Comparison of ENCODE assay signal across 22 cellular contexts in the genomic region with DNA sequence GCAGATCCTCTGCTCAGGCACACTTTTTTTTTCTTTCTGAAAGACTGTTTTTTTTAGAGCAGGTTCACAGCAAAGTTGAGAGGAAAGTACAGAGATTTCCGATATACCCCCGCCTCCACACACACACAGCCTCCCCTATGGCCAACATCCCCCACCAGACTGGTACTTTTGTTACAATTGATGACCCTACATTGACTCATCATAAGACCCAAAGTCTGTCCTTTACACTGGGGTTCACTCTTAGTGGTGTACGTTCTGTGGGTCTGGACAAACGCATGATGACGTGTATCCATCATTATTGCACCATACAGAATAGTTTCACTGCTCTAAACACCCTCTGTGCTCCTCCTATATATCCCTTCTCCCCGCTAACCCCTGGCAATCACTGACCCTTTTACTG.
DNase-seq lines count a peak whose midpoint lies in the region; ATAC-seq and TF ChIP-seq lines count a peak whose summit lies in the region.
"Had no signal": no experiment of that assay in that cellular context is flagged by ENCODE, and none has a peak within 500 bp of the region (broad histone marks: within the 10 kb centered on the region; RNA-seq: fewer than 3 reads in every experiment).

No MANE protein-coding gene starts in this region.

- no peak overlapping the region for H2BK5ac ChIP-seq in neuronal stem cell (ENCODE audit: low read length)

- ATAC-seq in stimulated activated memory B cell treated with anti-CD40 and anti-IgM and Interleukin-4, amounts not matched to agents 10 μg/mL and 1 μg/mL and 100 μg/mL, for 72 hours, result no peak
- ATAC-seq: HCT116, psoas muscle had no signal

- H2BK12ac ChIP-seq in neuronal stem cell (ENCODE audit: low read length), result no peak overlapping the region

- H3K36me3 Mint-ChIP-seq in activated CD4-positive, alpha-beta T cell treated with anti-CD3 and anti-CD28 coated beads, Interleukin-2, amount 10 ng/mL, durations not matched to agents 24 days and 14 days (ENCODE audit: low read depth), result peaks cover 4% of the 10 kb centered on the region
- H3K36me3 Mint-ChIP-seq in activated T-helper 1 cell treated with anti-CD3 and anti-CD28 coated beads, Interleukin-12 subunit alpha, Interleukin-12 subunit beta, Interleukin-2, Interleukin-4 antibody, amounts not matched to agents 30 ng/mL and 10 ng/mL and 1 ng/mL, durations not matched to agents 14 hours and 24 hours and 36 hours (ENCODE audit: low read depth), result peaks cover 1% of the 10 kb centered on the region
- no peaks in the 10 kb centered on the region for H3K36me3 Mint-ChIP-seq in stimulated activated memory B cell treated with anti-CD40 and anti-IgM and Interleukin-4, amounts not matched to agents 10 μg/mL and 1 μg/mL and 100 μg/mL, for 72 hours
- H3K36me3 Mint-ChIP-seq in Caco-2 (ENCODE audit: insufficient read depth, unreplicated experiment), result no peaks in the 10 kb centered on the region

- no peak overlapping the region for H2BK120ac ChIP-seq in neuronal stem cell (ENCODE audit: low read depth, low read length)

- no peak overlapping the region for H2AK5ac ChIP-seq in neuronal stem cell (ENCODE audit: low read depth, low read length)

- no peak overlapping the region for H3K9ac ChIP-seq in neuronal stem cell (ENCODE audit: low read depth, low read length, poor library complexity)

- no peak overlapping the region for H4K8ac ChIP-seq in neuronal stem cell (ENCODE audit: low read depth, low read length)

- no peak overlapping the region for H3K23ac ChIP-seq in neuronal stem cell (ENCODE audit: low read depth, low read length, poor library complexity)

- no TSS peak for BruUV-seq in Caco-2 (replicated peaks; lab: Mats Ljungman, UMichigan)

- H3K27ac Mint-ChIP-seq in activated CD4-positive, alpha-beta T cell treated with anti-CD3 and anti-CD28 coated beads, Interleukin-2, amount 10 ng/mL, durations not matched to agents 24 days and 14 days, result peak overlapping the region; percentile 66
- H3K27ac Mint-ChIP-seq in activated T-helper 1 cell treated with anti-CD3 and anti-CD28 coated beads, Interleukin-12 subunit alpha, Interleukin-12 subunit beta, Interleukin-2, Interleukin-4 antibody, amounts not matched to agents 30 ng/mL and 10 ng/mL and 1 ng/mL, durations not matched to agents 14 hours and 24 hours and 36 hours, result peak overlapping the region; percentile 30
- no peak overlapping the region for H3K27ac Mint-ChIP-seq in stimulated activated memory B cell treated with anti-CD40 and anti-IgM and Interleukin-4, amounts not matched to agents 10 μg/mL and 1 μg/mL and 100 μg/mL, for 72 hours
- H3K27ac Mint-ChIP-seq in Caco-2 (ENCODE audit: unreplicated experiment), result no peak overlapping the region

- intact Hi-C loops in activated CD4-positive, alpha-beta T cell treated with anti-CD3 and anti-CD28 coated beads, Interleukin-2, amount 10 ng/mL, durations not matched to agents 24 days and 14 days (cut with micrococcal nuclease), result loop anchor here (1.0 kb wide), 1 partner anchor 22 kb away; no protein-coding TSS in a partner anchor
- intact Hi-C loops in activated T-helper 1 cell treated with anti-CD3 and anti-CD28 coated beads, Interleukin-12 subunit alpha, Interleukin-12 subunit beta, Interleukin-2, Interleukin-4 antibody, amounts not matched to agents 30 ng/mL and 10 ng/mL and 1 ng/mL, durations not matched to agents 14 hours and 24 hours and 36 hours (cut with micrococcal nuclease), result no loop called here
- intact Hi-C loops in Caco-2 (cut with micrococcal nuclease; ENCODE audit: unreplicated experiment), result no loop called here

- H3K18ac ChIP-seq in neuronal stem cell (ENCODE audit: low read length), result no peak overlapping the region

- H3K4me2 ChIP-seq in neuronal stem cell (ENCODE audit: insufficient read depth, low read length, poor library complexity, severe bottlenecking), result no peak overlapping the region

- no peak overlapping the region for H2AFZ ChIP-seq in neuronal stem cell (ENCODE audit: low read length)

- no peak overlapping the region for H3K4ac ChIP-seq in neuronal stem cell (ENCODE audit: low read length)

- CTCF ChIA-PET in Caco-2 (lab: Charles Lee), result no interaction called here

- no CpG with 5 or more reads among the region's 6 CpGs for WGBS in neuronal stem cell (ENCODE audit: extremely low coverage in 2 of 2, insufficient read length in 2 of 2, insufficient replicate concordance in 1 of 2), 2 donors

- H3K27me3 Mint-ChIP-seq in activated CD4-positive, alpha-beta T cell treated with anti-CD3 and anti-CD28 coated beads, Interleukin-2, amount 10 ng/mL, durations not matched to agents 24 days and 14 days, result no peaks in the 10 kb centered on the region
- H3K27me3 Mint-ChIP-seq in activated T-helper 1 cell treated with anti-CD3 and anti-CD28 coated beads, Interleukin-12 subunit alpha, Interleukin-12 subunit beta, Interleukin-2, Interleukin-4 antibody, amounts not matched to agents 30 ng/mL and 10 ng/mL and 1 ng/mL, durations not matched to agents 14 hours and 24 hours and 36 hours (ENCODE audit: insufficient read depth), result peaks cover 3% of the 10 kb centered on the region
- no peaks in the 10 kb centered on the region for H3K27me3 Mint-ChIP-seq in stimulated activated memory B cell treated with anti-CD40 and anti-IgM and Interleukin-4, amounts not matched to agents 10 μg/mL and 1 μg/mL and 100 μg/mL, for 72 hours
- H3K27me3 Mint-ChIP-seq in Caco-2 (ENCODE audit: insufficient read depth, unreplicated experiment), result no peaks in the 10 kb centered on the region

- H3K9me3 Mint-ChIP-seq in activated CD4-positive, alpha-beta T cell treated with anti-CD3 and anti-CD28 coated beads, Interleukin-2, amount 10 ng/mL, durations not matched to agents 24 days and 14 days, result peaks cover 13% of the 10 kb centered on the region
- H3K9me3 Mint-ChIP-seq in activated T-helper 1 cell treated with anti-CD3 and anti-CD28 coated beads, Interleukin-12 subunit alpha, Interleukin-12 subunit beta, Interleukin-2, Interleukin-4 antibody, amounts not matched to agents 30 ng/mL and 10 ng/mL and 1 ng/mL, durations not matched to agents 14 hours and 24 hours and 36 hours, result peaks cover 19% of the 10 kb centered on the region
- H3K9me3 Mint-ChIP-seq in stimulated activated memory B cell treated with anti-CD40 and anti-IgM and Interleukin-4, amounts not matched to agents 10 μg/mL and 1 μg/mL and 100 μg/mL, for 72 hours, result peaks cover 6% of the 10 kb centered on the region
- peaks cover 22% of the 10 kb centered on the region for H3K9me3 Mint-ChIP-seq in Caco-2 (ENCODE audit: unreplicated experiment)

- no peak overlapping the region for H3K27ac ChIP-seq in neuronal stem cell (replicated peaks; ENCODE audit: low read length)
- H3K27ac ChIP-seq: ascending aorta, esophagus squamous epithelium, psoas muscle, thoracic aorta had no signal

- DNase-seq in activated CD4-positive, alpha-beta T cell treated with anti-CD3 and anti-CD28 coated beads, Interleukin-2, amount 10 ng/mL, durations not matched to agents 24 days and 14 days, result no peak
- DNase-seq in activated CD4-positive, alpha-beta T cell treated with anti-CD3 and anti-CD28 coated beads for 1 hour, result no peak
- DNase-seq in GM06990 (ENCODE audit: extremely low read depth, insufficient read length), result peak; percentile 31
- no peak for DNase-seq in activated T-helper 1 cell treated with anti-CD3 and anti-CD28 coated beads, Interleukin-12 subunit alpha, Interleukin-12 subunit beta, Interleukin-2, Interleukin-4 antibody, amounts not matched to agents 30 ng/mL and 10 ng/mL and 1 ng/mL, durations not matched to agents 14 hours and 24 hours and 36 hours (ENCODE audit: low spot score)
- DNase-seq in stimulated activated CD8-positive, alpha-beta memory T cell treated with anti-CD3 and anti-CD28 coated beads, Interleukin-4, amount 100 ng/mL, for 48 hours, result peak; percentile 40
- DNase-seq in neuronal stem cell (ENCODE audit: low spot score), result no peak
- DNase-seq in Caco-2, result no peak
- DNase-seq: activated CD4-positive, CD25-positive, alpha-beta regulatory T cell treated with anti-CD3 and anti-CD28 coated beads, Interleukin-2, amount 50 U/mL, for 72 hours; activated gamma-delta T cell treated with Interleukin-2 at 50 U/mL for 16 hours; caudate nucleus; esophagus squamous epithelium; GF-D8; mesenchymal stem cell; NCI-H1092; NCI-H187 treated with DMSO at 0.1 percent for 48 hours; NCI-H524 treated with DMSO at 0.1 percent for 48 hours; nucleus accumbens; psoas muscle had no signal

- no peak overlapping the region for H3K14ac ChIP-seq in neuronal stem cell (ENCODE audit: low read length)

- H3K36me3 ChIP-seq in GM06990 (ENCODE audit: control insufficient read depth, insufficient read depth, low read length) (no peaks in the 10 kb centered on the region), neuronal stem cell (replicated peaks in 1 of 2; ENCODE audit: control insufficient read depth in 2 of 2, insufficient read depth in 2 of 2, low read length in 2 of 2) (no peaks in the 10 kb centered on the region), Caco-2 (ENCODE audit: control insufficient read depth, insufficient read depth, low read length) (no peaks in the 10 kb centered on the region)
- H3K36me3 ChIP-seq: ascending aorta, esophagus squamous epithelium, thoracic aorta had no signal

- POLR2A ChIA-PET in Caco-2 (lab: Charles Lee), result no interaction called here

- TF ChIP-seq CTCF in GM06990 (IDR thresholded peaks at IDR 0.05; ENCODE audit: insufficient read depth, low read length, poor library complexity, severe bottlenecking) (no peak), Caco-2 (IDR thresholded peaks at IDR 0.05; ENCODE audit: insufficient read depth in 1 of 2, low read depth in 1 of 2, low read length in 1 of 2, severe bottlenecking in 1 of 2, unreplicated experiment in 1 of 2) (no peak)

- no peak overlapping the region for H4K91ac ChIP-seq in neuronal stem cell (ENCODE audit: low read depth, low read length, poor library complexity)

- H3K9me3 ChIP-seq in neuronal stem cell (replicated peaks in 1 of 2; ENCODE audit: control insufficient read depth in 2 of 2, insufficient read depth in 1 of 2, low read depth in 1 of 2, low read length in 2 of 2) (peaks cover 0 to 4% of the 10 kb centered on the region in 2 donors), Caco-2 (no peaks in the 10 kb centered on the region; the same call in 1 of the 2 replicates)
- H3K9me3 ChIP-seq: ascending aorta, esophagus squamous epithelium, thoracic aorta had no signal

- H3K4me1 ChIP-seq in neuronal stem cell (ENCODE audit: control insufficient read depth in 2 of 2, insufficient read depth in 1 of 2, low read depth in 1 of 2, low read length in 2 of 2), result peaks cover 0 to 3% of the 10 kb centered on the region in 2 donors
- no peaks in the 10 kb centered on the region for H3K4me1 ChIP-seq in Caco-2

- H3K4me1 Mint-ChIP-seq in activated CD4-positive, alpha-beta T cell treated with anti-CD3 and anti-CD28 coated beads, Interleukin-2, amount 10 ng/mL, durations not matched to agents 24 days and 14 days, result peaks cover 43% of the 10 kb centered on the region
- H3K4me1 Mint-ChIP-seq in activated T-helper 1 cell treated with anti-CD3 and anti-CD28 coated beads, Interleukin-12 subunit alpha, Interleukin-12 subunit beta, Interleukin-2, Interleukin-4 antibody, amounts not matched to agents 30 ng/mL and 10 ng/mL and 1 ng/mL, durations not matched to agents 14 hours and 24 hours and 36 hours (ENCODE audit: low read depth), result peaks cover 58% of the 10 kb centered on the region
- H3K4me1 Mint-ChIP-seq in stimulated activated memory B cell treated with anti-CD40 and anti-IgM and Interleukin-4, amounts not matched to agents 10 μg/mL and 1 μg/mL and 100 μg/mL, for 72 hours, result peaks cover 23% of the 10 kb centered on the region
- no peaks in the 10 kb centered on the region for H3K4me1 Mint-ChIP-seq in Caco-2 (ENCODE audit: low read depth, unreplicated experiment)

- H3K4me3 ChIP-seq in GM06990 (replicated peaks; ENCODE audit: low read depth, low read length), result no peak overlapping the region
- H3K4me3 ChIP-seq in neuronal stem cell (ENCODE audit: low read length in 2 of 2), result no peak overlapping the region
- H3K4me3 ChIP-seq in Caco-2 (ENCODE audit: low read depth, low read length), result no peak overlapping the region
- H3K4me3 ChIP-seq: ascending aorta, esophagus squamous epithelium, psoas muscle, thoracic aorta had no signal

- H3K27me3 ChIP-seq in GM06990 (replicated peaks; ENCODE audit: control insufficient read depth, insufficient read depth, low read length) (no peaks in the 10 kb centered on the region), neuronal stem cell (ENCODE audit: control insufficient read depth in 3 of 3, insufficient read depth in 3 of 3, low read depth in 1 of 3, low read length in 3 of 3) (no peaks in the 10 kb centered on the region), Caco-2 (replicated peaks; ENCODE audit: control insufficient read depth, insufficient read depth, low read length) (no peaks in the 10 kb centered on the region; the same call in 1 of the 2 replicates)
- H3K27me3 ChIP-seq: ascending aorta, esophagus squamous epithelium had no signal

- H3K79me1 ChIP-seq in neuronal stem cell (ENCODE audit: low read depth, low read length), result no peaks in the 10 kb centered on the region

- no peak overlapping the region for H3K4me3 Mint-ChIP-seq in activated CD4-positive, alpha-beta T cell treated with anti-CD3 and anti-CD28 coated beads, Interleukin-2, amount 10 ng/mL, durations not matched to agents 24 days and 14 days
- H3K4me3 Mint-ChIP-seq in activated T-helper 1 cell treated with anti-CD3 and anti-CD28 coated beads, Interleukin-12 subunit alpha, Interleukin-12 subunit beta, Interleukin-2, Interleukin-4 antibody, amounts not matched to agents 30 ng/mL and 10 ng/mL and 1 ng/mL, durations not matched to agents 14 hours and 24 hours and 36 hours, result no peak overlapping the region
- no peak overlapping the region for H3K4me3 Mint-ChIP-seq in stimulated activated memory B cell treated with anti-CD40 and anti-IgM and Interleukin-4, amounts not matched to agents 10 μg/mL and 1 μg/mL and 100 μg/mL, for 72 hours
- no peak overlapping the region for H3K4me3 Mint-ChIP-seq in Caco-2 (ENCODE audit: unreplicated experiment)

- no peak overlapping the region for H2BK15ac ChIP-seq in neuronal stem cell (ENCODE audit: low read length)

Comparison
In these comparisons a context has a peak if more than half of its experiments do, and no peak if none do; other contexts are left out.
1. DNase-seq: peak in GM06990 (single experiment) and stimulated activated CD8-positive, alpha-beta memory T cell treated with anti-CD3 and anti-CD28 coated beads, Interleukin-4, amount 100 ng/mL, for 48 hours (single experiment); none in activated CD4-positive, alpha-beta T cell treated with anti-CD3 and anti-CD28 coated beads, Interleukin-2, amount 10 ng/mL, durations not matched to agents 24 days and 14 days (single experiment), activated CD4-positive, alpha-beta T cell treated with anti-CD3 and anti-CD28 coated beads for 1 hour (single experiment), activated T-helper 1 cell treated with anti-CD3 and anti-CD28 coated beads, Interleukin-12 subunit alpha, Interleukin-12 subunit beta, Interleukin-2, Interleukin-4 antibody, amounts not matched to agents 30 ng/mL and 10 ng/mL and 1 ng/mL, durations not matched to agents 14 hours and 24 hours and 36 hours (single experiment), neuronal stem cell (single experiment) and Caco-2 (0 of 2).
2. H3K27ac Mint-ChIP-seq: peak in activated CD4-positive, alpha-beta T cell treated with anti-CD3 and anti-CD28 coated beads, Interleukin-2, amount 10 ng/mL, durations not matched to agents 24 days and 14 days (single experiment) and activated T-helper 1 cell treated with anti-CD3 and anti-CD28 coated beads, Interleukin-12 subunit alpha, Interleukin-12 subunit beta, Interleukin-2, Interleukin-4 antibody, amounts not matched to agents 30 ng/mL and 10 ng/mL and 1 ng/mL, durations not matched to agents 14 hours and 24 hours and 36 hours (single experiment); none in stimulated activated memory B cell treated with anti-CD40 and anti-IgM and Interleukin-4, amounts not matched to agents 10 μg/mL and 1 μg/mL and 100 μg/mL, for 72 hours (single experiment) and Caco-2 (single experiment).